Comparison of ENCODE assay signal across 20 cellular contexts in the genomic region with DNA sequence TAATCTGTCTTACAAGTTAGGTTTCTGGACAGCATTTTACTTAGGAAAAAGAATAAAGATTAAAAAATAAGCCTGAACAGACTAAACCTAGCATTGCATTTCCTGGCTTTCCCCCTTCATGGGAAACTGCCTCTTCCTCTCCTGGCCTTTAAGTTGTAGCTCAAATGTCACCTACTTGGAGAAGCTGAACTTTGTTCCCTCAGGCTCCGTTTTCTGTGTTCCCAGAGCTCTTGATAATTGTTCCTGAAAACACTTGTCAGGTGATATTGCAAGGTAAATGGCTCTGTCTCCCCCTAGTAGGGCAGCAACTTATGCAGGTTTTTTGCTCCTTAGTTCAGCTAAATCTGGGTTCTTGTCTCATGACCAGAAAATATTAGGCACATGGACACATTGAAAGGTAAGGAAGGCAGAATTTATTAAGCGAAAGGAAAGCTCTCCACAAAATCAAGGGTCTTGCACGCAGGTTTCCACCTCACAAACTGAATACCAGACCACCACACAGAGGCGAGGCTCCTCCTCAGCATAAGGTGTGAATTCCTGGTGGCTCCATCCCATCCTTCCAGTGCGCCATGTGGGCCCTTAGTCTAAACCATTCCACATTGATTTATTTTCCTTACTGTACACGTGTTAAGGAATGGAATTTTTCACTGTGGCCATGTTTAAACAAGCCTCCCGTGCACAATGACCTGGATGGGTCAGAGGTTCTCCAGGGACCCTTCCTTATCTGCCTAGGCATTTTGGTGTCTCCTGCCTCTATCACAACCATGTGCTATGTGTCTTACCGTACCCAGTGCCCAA.
DNase-seq lines count a peak whose midpoint lies in the region; ATAC-seq, FAIRE-seq and TF ChIP-seq lines count a peak whose summit lies in the region.
"Had no signal": no experiment of that assay in that cellular context is flagged by ENCODE, and none has a peak within 500 bp of the region (broad histone marks: within the 10 kb centered on the region; RNA-seq: fewer than 3 reads in every experiment).

No MANE protein-coding gene starts in this region.

- H3K27me3 ChIP-seq in endodermal cell (ENCODE audit: control insufficient read depth, insufficient read depth, low read length, poor library complexity, severe bottlenecking) = no peaks in the 10 kb centered on the region
- H3K27me3 ChIP-seq in small intestine (ENCODE audit: control insufficient read depth in 2 of 2, insufficient read depth in 2 of 2, low read length in 2 of 2) = no peaks in the 10 kb centered on the region

- H3K4me1 ChIP-seq in endodermal cell (ENCODE audit: control insufficient read depth, insufficient read depth, low read length) (peaks cover 12% of the 10 kb centered on the region), small intestine (ENCODE audit: control insufficient read depth in 2 of 2, insufficient read depth in 1 of 2, low read depth in 1 of 2, low read length in 1 of 2) (no peaks in the 10 kb centered on the region)

- H3K4me1 Mint-ChIP-seq in endodermal cell = peaks cover 24% of the 10 kb centered on the region
- H3K4me1 Mint-ChIP-seq in activated CD8-positive, alpha-beta T cell treated with anti-CD3 and anti-CD28 coated beads for 36 hours (ENCODE audit: low read depth) = no peaks in the 10 kb centered on the region
- H3K4me1 Mint-ChIP-seq: CD4-positive, alpha-beta memory T cell had no signal

- H3K4me3 Mint-ChIP-seq in endodermal cell = no peak overlapping the region
- H3K4me3 Mint-ChIP-seq in activated CD8-positive, alpha-beta T cell treated with anti-CD3 and anti-CD28 coated beads for 36 hours = no peak overlapping the region
- H3K4me3 Mint-ChIP-seq: CD4-positive, alpha-beta memory T cell had no signal

- no peaks in the 10 kb centered on the region for H3K9me3 ChIP-seq in endodermal cell (ENCODE audit: control insufficient read depth, low read length)
- no peaks in the 10 kb centered on the region for H3K9me3 ChIP-seq in small intestine (ENCODE audit: control insufficient read depth, low read depth)

- intact Hi-C loops in left colon (cut with DNase I, micrococcal nuclease) = no loop called here
- intact Hi-C loops in activated CD8-positive, alpha-beta T cell treated with anti-CD3 and anti-CD28 coated beads for 36 hours (cut with micrococcal nuclease) = no loop called here

- peak; percentile 65 for DNase-seq in ELF-1 (ENCODE audit: low read depth, low spot score)
- DNase-seq in endodermal cell = no peak
- no peak for DNase-seq in left colon
- DNase-seq in small intestine = peak; percentile 5
- no peak for DNase-seq in NCI-H1092 treated with DMSO at 0.1 percent for 48 hours (lab: John Stamatoyannopoulos, UW)
- DNase-seq in Kasumi-1 (lab: John Stamatoyannopoulos, UW) = no peak
- DNase-seq in activated CD8-positive, alpha-beta T cell treated with anti-CD3 and anti-CD28 coated beads for 36 hours = no peak
- DNase-seq: C1 segment of cervical spinal cord; CD4-positive, alpha-beta memory T cell; COR-L47; DMS153; DND-41; GF-D8; GM23248; H7; HCEC 1CT had no signal

- no peaks in the 10 kb centered on the region for H3K9me3 Mint-ChIP-seq in endodermal cell
- peaks cover 4% of the 10 kb centered on the region for H3K9me3 Mint-ChIP-seq in activated CD8-positive, alpha-beta T cell treated with anti-CD3 and anti-CD28 coated beads for 36 hours

- WGBS in endodermal cell (ENCODE audit: insufficient coverage in 1 of 2, insufficient read length in 1 of 2), 2 experiments = 67 to 86% methylated on average over 4 to 8 of the region's 8 CpGs
- WGBS in small intestine, 3 donors = 76 to 78% (median 77%) methylated on average over 8 of the region's 8 CpGs

- peak; percentile 26 for ATAC-seq in left colon
- no peak for ATAC-seq in activated CD8-positive, alpha-beta T cell treated with anti-CD3 and anti-CD28 coated beads for 36 hours

- H3K4me3 ChIP-seq in endodermal cell (ENCODE audit: low read length) = no peak overlapping the region
- no peak overlapping the region for H3K4me3 ChIP-seq in small intestine (ENCODE audit: low read depth in 1 of 2, low read length in 2 of 2)
- H3K4me3 ChIP-seq: GM23248 had no signal

- H3K27ac Mint-ChIP-seq in endodermal cell = peak overlapping the region; percentile 8
- no peak overlapping the region for H3K27ac Mint-ChIP-seq in activated CD8-positive, alpha-beta T cell treated with anti-CD3 and anti-CD28 coated beads for 36 hours
- H3K27ac Mint-ChIP-seq: CD4-positive, alpha-beta memory T cell had no signal

- TF ChIP-seq CTCF in endodermal cell (conservative IDR thresholded peaks at IDR 0.05) = no peak
- TF ChIP-seq CTCF in activated CD8-positive, alpha-beta T cell treated with anti-CD3 and anti-CD28 coated beads for 36 hours (IDR thresholded peaks at IDR 0.05) = no peak

- CTCF ChIA-PET in activated CD8-positive, alpha-beta T cell treated with anti-CD3 and anti-CD28 coated beads for 36 hours (lab: Charles Lee) = no interaction called here

- H3K27ac ChIP-seq in endodermal cell (ENCODE audit: low read depth, low read length) = no peak overlapping the region
- no peak overlapping the region for H3K27ac ChIP-seq in small intestine (ENCODE audit: low read depth in 1 of 2, low read length in 1 of 2)
- H3K27ac ChIP-seq: GM23248 had no signal

- no peaks in the 10 kb centered on the region for H3K27me3 Mint-ChIP-seq in endodermal cell (ENCODE audit: insufficient read depth)
- no peaks in the 10 kb centered on the region for H3K27me3 Mint-ChIP-seq in activated CD8-positive, alpha-beta T cell treated with anti-CD3 and anti-CD28 coated beads for 36 hours

- no peaks in the 10 kb centered on the region for H3K36me3 Mint-ChIP-seq in endodermal cell (ENCODE audit: low read depth)
- no peaks in the 10 kb centered on the region for H3K36me3 Mint-ChIP-seq in activated CD8-positive, alpha-beta T cell treated with anti-CD3 and anti-CD28 coated beads for 36 hours (ENCODE audit: low read depth)
- H3K36me3 Mint-ChIP-seq: CD4-positive, alpha-beta memory T cell had no signal

- H3K9ac ChIP-seq in endodermal cell (ENCODE audit: extremely low read depth, low read length, poor library complexity, severe bottlenecking) = no peak overlapping the region
- H3K9ac ChIP-seq: GM23248 had no signal

- H3K36me3 ChIP-seq in endodermal cell (ENCODE audit: control insufficient read depth, insufficient read depth, low read length) (no peaks in the 10 kb centered on the region), small intestine (ENCODE audit: control insufficient read depth in 2 of 2, insufficient read depth in 2 of 2, low read length in 2 of 2) (no peaks in the 10 kb centered on the region)

- POLR2A ChIA-PET in activated CD8-positive, alpha-beta T cell treated with anti-CD3 and anti-CD28 coated beads for 36 hours (lab: Charles Lee) = no interaction called here

- no peak for FAIRE-seq in small intestine (lab: Jason Lieb, UNC)
- FAIRE-seq: GM12891, GM18507, GM19239, H1 had no signal

Comparison
In these comparisons a context has a peak if more than half of its experiments do, and no peak if none do; other contexts are left out.
1. DNase-seq: peak in ELF-1 (single experiment) and small intestine (single experiment); none in endodermal cell (single experiment), left colon (0 of 2), NCI-H1092 treated with DMSO at 0.1 percent for 48 hours (single experiment), Kasumi-1 (0 of 2) and activated CD8-positive, alpha-beta T cell treated with anti-CD3 and anti-CD28 coated beads for 36 hours (single experiment).